In the genomic region with DNA sequence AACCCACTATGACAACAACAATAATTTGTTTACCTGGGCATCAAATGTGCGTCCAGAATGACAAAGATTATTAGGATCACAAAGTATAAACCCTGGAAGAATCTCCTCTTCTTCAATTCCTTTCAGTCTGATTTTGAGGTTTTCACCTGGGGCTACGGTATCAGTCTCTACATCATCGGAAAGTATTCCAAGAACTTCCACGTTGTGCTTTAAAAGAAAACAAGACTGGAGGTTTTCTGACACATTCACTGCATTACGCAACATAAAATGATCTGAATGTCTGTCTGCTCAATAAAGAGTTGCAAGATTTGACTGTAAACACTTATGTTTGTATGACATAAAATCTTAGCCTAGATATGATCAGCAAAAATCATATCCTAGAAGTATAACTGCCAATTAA, we compare ENCODE assay signal across 2 cellular contexts.
TF ChIP-seq lines count a peak whose summit lies in the region.

No MANE protein-coding gene starts in this region.

TF ChIP-seq in A549, 52 proteins besides CTCF, POLR2A, EP300 and RAD21:
- TF ChIP-seq CEBPB (IDR thresholded peaks at IDR 0.05) (peak; percentile 40 to 55; a peak in 2 of 4 replicates), RCOR1 (IDR thresholded peaks at IDR 0.05; ENCODE audit: low read depth, low read length) (no peak)

TF ChIP-seq in K562, 482 proteins besides CTCF, POLR2A, EP300 and RAD21:
- TF ChIP-seq ELF1 (tag; IDR thresholded peaks at IDR 0.05) (no peak), RBM17 (IDR thresholded peaks at IDR 0.05; ENCODE audit: borderline replicate concordance, low read depth, low read length) (no peak), ZNF324 (CRISPR knock-in tag; IDR thresholded peaks at IDR 0.05) (no peak), CEBPB (tag; IDR thresholded peaks at IDR 0.05) (peak; percentile 74), TSC22D4 (tag; IDR thresholded peaks at IDR 0.05) (no peak), NR1H2 (CRISPR knock-in tag; IDR thresholded peaks at IDR 0.05) (no peak), ZNF282 (CRISPR knock-in tag; IDR thresholded peaks at IDR 0.05) (no peak), ZSCAN29 (IDR thresholded peaks at IDR 0.05) (no peak), CEBPG (CRISPR knock-in tag; IDR thresholded peaks at IDR 0.05) (no peak), CEBPG (tag; conservative IDR thresholded peaks at IDR 0.05 in 1 of 2, IDR thresholded peaks at IDR 0.05 in 1 of 2) (peak; percentile 49 to 75; a peak in 2 of 4 replicates), HDAC8 (tag; IDR thresholded peaks at IDR 0.05) (no peak)
- TF ChIP-seq, protein P1, sequence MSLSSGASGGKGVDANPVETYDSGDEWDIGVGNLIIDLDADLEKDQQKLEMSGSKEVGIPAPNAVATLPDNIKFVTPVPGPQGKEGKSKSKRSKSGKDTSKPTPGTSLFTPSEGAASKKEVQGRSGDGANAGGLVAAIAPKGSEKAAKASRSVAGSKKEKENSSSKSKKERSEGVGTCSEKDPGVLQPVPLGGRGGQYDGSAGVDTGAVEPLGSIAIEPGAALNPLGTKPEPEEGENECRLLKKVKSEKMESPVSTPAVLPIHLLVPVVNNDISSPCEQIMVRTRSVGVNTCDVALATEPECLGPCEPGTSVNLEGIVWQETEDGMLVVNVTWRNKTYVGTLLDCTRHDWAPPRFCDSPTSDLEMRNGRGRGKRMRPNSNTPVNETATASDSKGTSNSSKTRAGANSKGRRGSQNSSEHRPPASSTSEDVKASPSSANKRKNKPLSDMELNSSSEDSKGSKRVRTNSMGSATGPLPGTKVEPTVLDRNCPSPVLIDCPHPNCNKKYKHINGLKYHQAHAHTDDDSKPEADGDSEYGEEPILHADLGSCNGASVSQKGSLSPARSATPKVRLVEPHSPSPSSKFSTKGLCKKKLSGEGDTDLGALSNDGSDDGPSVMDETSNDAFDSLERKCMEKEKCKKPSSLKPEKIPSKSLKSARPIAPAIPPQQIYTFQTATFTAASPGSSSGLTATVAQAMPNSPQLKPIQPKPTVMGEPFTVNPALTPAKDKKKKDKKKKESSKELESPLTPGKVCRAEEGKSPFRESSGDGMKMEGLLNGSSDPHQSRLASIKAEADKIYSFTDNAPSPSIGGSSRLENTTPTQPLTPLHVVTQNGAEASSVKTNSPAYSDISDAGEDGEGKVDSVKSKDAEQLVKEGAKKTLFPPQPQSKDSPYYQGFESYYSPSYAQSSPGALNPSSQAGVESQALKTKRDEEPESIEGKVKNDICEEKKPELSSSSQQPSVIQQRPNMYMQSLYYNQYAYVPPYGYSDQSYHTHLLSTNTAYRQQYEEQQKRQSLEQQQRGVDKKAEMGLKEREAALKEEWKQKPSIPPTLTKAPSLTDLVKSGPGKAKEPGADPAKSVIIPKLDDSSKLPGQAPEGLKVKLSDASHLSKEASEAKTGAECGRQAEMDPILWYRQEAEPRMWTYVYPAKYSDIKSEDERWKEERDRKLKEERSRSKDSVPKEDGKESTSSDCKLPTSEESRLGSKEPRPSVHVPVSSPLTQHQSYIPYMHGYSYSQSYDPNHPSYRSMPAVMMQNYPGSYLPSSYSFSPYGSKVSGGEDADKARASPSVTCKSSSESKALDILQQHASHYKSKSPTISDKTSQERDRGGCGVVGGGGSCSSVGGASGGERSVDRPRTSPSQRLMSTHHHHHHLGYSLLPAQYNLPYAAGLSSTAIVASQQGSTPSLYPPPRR (CRISPR knock-in tag; IDR thresholded peaks at IDR 0.05; ENCODE audit: borderline replicate concordance): no peak
- TF ChIP-seq, protein P2, sequence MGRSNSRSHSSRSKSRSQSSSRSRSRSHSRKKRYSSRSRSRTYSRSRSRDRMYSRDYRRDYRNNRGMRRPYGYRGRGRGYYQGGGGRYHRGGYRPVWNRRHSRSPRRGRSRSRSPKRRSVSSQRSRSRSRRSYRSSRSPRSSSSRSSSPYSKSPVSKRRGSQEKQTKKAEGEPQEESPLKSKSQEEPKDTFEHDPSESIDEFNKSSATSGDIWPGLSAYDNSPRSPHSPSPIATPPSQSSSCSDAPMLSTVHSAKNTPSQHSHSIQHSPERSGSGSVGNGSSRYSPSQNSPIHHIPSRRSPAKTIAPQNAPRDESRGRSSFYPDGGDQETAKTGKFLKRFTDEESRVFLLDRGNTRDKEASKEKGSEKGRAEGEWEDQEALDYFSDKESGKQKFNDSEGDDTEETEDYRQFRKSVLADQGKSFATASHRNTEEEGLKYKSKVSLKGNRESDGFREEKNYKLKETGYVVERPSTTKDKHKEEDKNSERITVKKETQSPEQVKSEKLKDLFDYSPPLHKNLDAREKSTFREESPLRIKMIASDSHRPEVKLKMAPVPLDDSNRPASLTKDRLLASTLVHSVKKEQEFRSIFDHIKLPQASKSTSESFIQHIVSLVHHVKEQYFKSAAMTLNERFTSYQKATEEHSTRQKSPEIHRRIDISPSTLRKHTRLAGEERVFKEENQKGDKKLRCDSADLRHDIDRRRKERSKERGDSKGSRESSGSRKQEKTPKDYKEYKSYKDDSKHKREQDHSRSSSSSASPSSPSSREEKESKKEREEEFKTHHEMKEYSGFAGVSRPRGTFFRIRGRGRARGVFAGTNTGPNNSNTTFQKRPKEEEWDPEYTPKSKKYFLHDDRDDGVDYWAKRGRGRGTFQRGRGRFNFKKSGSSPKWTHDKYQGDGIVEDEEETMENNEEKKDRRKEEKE (IDR thresholded peaks at IDR 0.05; ENCODE audit: borderline replicate concordance in 1 of 2, control insufficient read depth in 1 of 2, low read depth in 2 of 2, low read length in 1 of 2): no peak
TF ChIP-seq in K562: peak in this region for 2.
